ENCODE assay signal across 1 cellular context in the genomic region with DNA sequence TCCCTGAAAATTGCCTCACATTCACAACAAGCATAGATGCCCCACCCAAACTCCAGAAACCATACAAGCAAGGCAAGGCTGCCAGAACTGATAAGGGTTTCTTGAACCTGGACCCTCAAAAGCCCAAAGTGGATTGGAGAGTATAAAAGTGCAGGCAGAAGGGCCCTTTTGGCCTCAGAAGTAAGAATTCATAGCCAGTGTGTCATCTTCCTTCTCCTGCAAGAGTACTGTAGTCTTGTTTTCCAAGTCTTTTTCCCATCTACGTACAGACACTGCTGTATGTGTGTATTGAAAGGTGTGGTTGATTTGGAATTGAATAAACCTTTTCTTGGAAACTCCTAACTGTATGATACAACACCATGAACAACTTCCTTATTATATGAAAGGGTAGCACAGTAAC.
A peak's percentile ranks its signal among the peaks of the same experiment; 100 is the strongest.
TF ChIP-seq lines count a peak whose summit lies in the region.

No MANE protein-coding gene starts in this region.

TF ChIP-seq in endothelial cell of umbilical vein, 7 proteins besides CTCF, POLR2A, EP300 and RAD21 (continued from another document):
- TF ChIP-seq, protein P1, sequence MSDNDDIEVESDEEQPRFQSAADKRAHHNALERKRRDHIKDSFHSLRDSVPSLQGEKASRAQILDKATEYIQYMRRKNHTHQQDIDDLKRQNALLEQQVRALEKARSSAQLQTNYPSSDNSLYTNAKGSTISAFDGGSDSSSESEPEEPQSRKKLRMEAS (IDR thresholded peaks at IDR 0.05; ENCODE audit: insufficient read depth, insufficient read length): no peak
- TF ChIP-seq GATA2 (IDR thresholded peaks at IDR 0.05; ENCODE audit: insufficient read depth, insufficient read length, low read depth, low read length) (peak; percentile 46), MYC (IDR thresholded peaks at IDR 0.05; ENCODE audit: low read depth, low read length) (no peak), POLR2AphosphoS5 (IDR thresholded peaks at IDR 0.05; ENCODE audit: insufficient read depth, low read depth, low read length) (no peak), EZH2 (IDR thresholded peaks at IDR 0.05; ENCODE audit: borderline replicate concordance, low read depth, low read length, severe bottlenecking) (no peak), JUN (IDR thresholded peaks at IDR 0.05; ENCODE audit: borderline replicate concordance, insufficient read depth, insufficient read length, low read depth) (no peak)
